12 cellular contexts compared by ENCODE assay signal in genomic region chr5:131064669-131065371, GRCh38.
DNase-seq lines count a peak whose midpoint lies in the region; ATAC-seq lines count a peak whose summit lies in the region.
"Had no signal": no experiment of that assay in that cellular context is flagged by ENCODE, and none has a peak within 500 bp of the region (broad histone marks: within the 10 kb centered on the region; RNA-seq: fewer than 3 reads in every experiment).

No MANE protein-coding gene starts in this region.

- peaks cover 33 to 48% of the 10 kb centered on the region in 2 donors for H3K4me1 Mint-ChIP-seq in effector memory CD8-positive, alpha-beta T cell (ENCODE audit: low read depth in 2 of 2)

- ATAC-seq in GM18511 (IDR thresholded peaks at IDR 0.05; ENCODE audit: unreplicated experiment): peak; percentile 57
- ATAC-seq in effector memory CD8-positive, alpha-beta T cell (replicated peaks): peak; percentile 40
- no peak for ATAC-seq in GM19397 (IDR thresholded peaks at IDR 0.05; ENCODE audit: unreplicated experiment)
- ATAC-seq: upper lobe of right lung had no signal

- H3K27ac Mint-ChIP-seq in effector memory CD8-positive, alpha-beta T cell: peak overlapping the region; percentile 61 to 86

- peaks cover 5% of the 10 kb centered on the region for H3K36me3 Mint-ChIP-seq in effector memory CD8-positive, alpha-beta T cell (ENCODE audit: insufficient read depth)

- peak overlapping the region; percentile 4 to 9 for H3K4me3 Mint-ChIP-seq in effector memory CD8-positive, alpha-beta T cell

- peaks cover 5 to 11% of the 10 kb centered on the region in 2 donors for H3K9me3 Mint-ChIP-seq in effector memory CD8-positive, alpha-beta T cell

- H3K27me3 Mint-ChIP-seq in effector memory CD8-positive, alpha-beta T cell: no peaks in the 10 kb centered on the region

- DNase-seq in NOMO-1 treated with DMSO at 0.1 percent for 48 hours (lab: John Stamatoyannopoulos, UW; ENCODE audit: unreplicated experiment): peak; percentile 20
- no peak for DNase-seq in NOMO-1 (lab: John Stamatoyannopoulos, UW; ENCODE audit: unreplicated experiment in 2 of 2)
- peak; percentile 59 for DNase-seq in NCI-H187 treated with DMSO at 0.1 percent for 48 hours (lab: John Stamatoyannopoulos, UW)
- DNase-seq in effector memory CD8-positive, alpha-beta T cell: no peak
- no peak for DNase-seq in stimulated activated CD4-positive, alpha-beta T cell treated with anti-CD3 and anti-CD28 coated beads, Interleukin-1b, Interleukin-23, amount 100 ng/mL, for 48 hours
- no peak for DNase-seq in HuH-7.5 (ENCODE audit: low spot score)
- DNase-seq: activated effector memory CD4-positive, alpha-beta T cell treated with anti-CD3 and anti-CD28 coated beads, Interleukin-2, amount 50 U/mL, for 16 hours; DMS153; SHP77; upper lobe of right lung had no signal

Comparison
In these comparisons a context has a peak if more than half of its experiments do, and no peak if none do; other contexts are left out.
1. DNase-seq: peak in NOMO-1 treated with DMSO at 0.1 percent for 48 hours (single experiment) and NCI-H187 treated with DMSO at 0.1 percent for 48 hours (single experiment); none in NOMO-1 (0 of 2), effector memory CD8-positive, alpha-beta T cell (0 of 3), stimulated activated CD4-positive, alpha-beta T cell treated with anti-CD3 and anti-CD28 coated beads, Interleukin-1b, Interleukin-23, amount 100 ng/mL, for 48 hours (single experiment) and HuH-7.5 (single experiment).